ENCODE assay signal across 40 cellular contexts in the genomic region with DNA sequence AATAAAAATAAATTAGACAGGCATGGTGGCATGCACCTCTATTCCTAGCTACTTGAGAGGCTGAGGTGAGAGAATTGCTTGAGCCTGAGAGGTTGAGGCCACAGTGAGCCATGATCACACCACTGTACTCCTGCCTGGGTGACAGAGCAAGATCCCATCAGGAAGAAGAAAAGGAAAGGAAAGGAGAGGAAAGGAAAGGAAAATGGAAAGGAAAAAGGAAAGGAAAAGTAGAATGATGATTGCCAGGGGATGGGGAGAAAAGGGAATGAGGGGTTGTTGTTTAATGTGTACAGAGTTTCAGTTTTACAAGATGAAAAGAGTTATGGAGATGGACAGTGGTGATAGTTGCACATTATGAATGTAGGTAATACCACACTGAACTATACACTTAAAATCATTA. TPM values are rescaled to one million over a fixed set of nuclear protein-coding genes. Genes with fewer than 3 reads are reported as not detected.
"Had no signal": no experiment of that assay in that cellular context is flagged by ENCODE, and none has a peak within 500 bp of the region (broad histone marks: within the 10 kb centered on the region; RNA-seq: fewer than 3 reads in every experiment).

No MANE protein-coding gene starts in this region.

- H3K4me3 ChIP-seq: ascending aorta, cardiac muscle cell had no signal

- H3K36me3 Mint-ChIP-seq: activated CD8-positive, alpha-beta memory T cell treated with anti-CD3 and anti-CD28 coated beads, Interleukin-2, amount 10 ng/mL, durations not matched to agents 7 days and 5 days; activated naive CD4-positive, alpha-beta T cell treated with anti-CD3 and anti-CD28 coated beads, Interleukin-2, amount 10 ng/mL, durations not matched to agents 7 days and 5 days; activated naive CD4-positive, alpha-beta T cell treated with anti-CD3 and anti-CD28 coated beads, Interleukin-2, amount 50 U/mL, for 24 hours; activated naive CD8-positive, alpha-beta T cell; brain had no signal

- H3K27ac Mint-ChIP-seq: activated CD4-positive, alpha-beta memory T cell treated with anti-CD3 and anti-CD28 coated beads, Interleukin-2, amount 10 ng/mL, durations not matched to agents 7 days and 5 days; activated CD4-positive, alpha-beta T cell treated with anti-CD3 and anti-CD28 coated beads for 36 hours; activated CD4-positive, alpha-beta T cell treated with anti-CD3 and anti-CD28 coated beads, Interleukin-2, amount 10 ng/mL, durations not matched to agents 7 days and 5 days; activated CD8-positive, alpha-beta memory T cell treated with anti-CD3 and anti-CD28 coated beads, Interleukin-2, amount 10 ng/mL, durations not matched to agents 7 days and 5 days; activated CD8-positive, alpha-beta T cell treated with anti-CD3 and anti-CD28 coated beads, Interleukin-2, amount 10 ng/mL, durations not matched to agents 7 days and 5 days; activated naive CD4-positive, alpha-beta T cell treated with anti-CD3 and anti-CD28 coated beads, Interleukin-2, amount 10 ng/mL, durations not matched to agents 7 days and 5 days; activated naive CD4-positive, alpha-beta T cell treated with anti-CD3 and anti-CD28 coated beads, Interleukin-2, amount 50 U/mL, for 24 hours; activated naive CD8-positive, alpha-beta T cell; activated naive CD8-positive, alpha-beta T cell treated with anti-CD3 and anti-CD28 coated beads, Interleukin-2, amount 10 ng/mL, durations not matched to agents 7 days and 5 days; activated naive CD8-positive, alpha-beta T cell treated with anti-CD3 and anti-CD28 coated beads, Interleukin-2, amount 50 U/mL, for 24 hours; activated T-cell treated with anti-CD3 and anti-CD28 coated beads, Interleukin-2, amount 50 U/mL, for 24 hours; activated T-helper 2 cell treated with anti-CD3 and anti-CD28 coated beads, Interferon-gamma antibody, Interleukin-2, Interleukin-4, amounts not matched to agents 10 μg/mL and 5 μg/mL and 100 μg/mL, durations not matched to agents 14 hours and 24 hours and 36 hours; brain; T-helper 1 cell treated with Interleukin-12 subunit alpha and Interleukin-12 subunit beta and Interleukin-4 antibody, amounts not matched to agents 30 μg/mL and 1 μg/mL, for 36 hours; T-helper 2 cell treated with Interferon-gamma antibody and Interleukin-4, amounts not matched to agents 5 μg/mL and 100 μg/mL, for 36 hours; WTC11 had no signal

- H3K4me1 ChIP-seq: ascending aorta had no signal

- H3K36me3 ChIP-seq: ascending aorta, cardiac muscle cell, WERI-Rb-1 had no signal

- H3K27ac ChIP-seq: ascending aorta, cardiac muscle cell, WERI-Rb-1 had no signal

- H3K9me3 ChIP-seq: ascending aorta had no signal

- H3K4me1 Mint-ChIP-seq: activated CD4-positive, alpha-beta memory T cell treated with anti-CD3 and anti-CD28 coated beads, Interleukin-2, amount 10 ng/mL, durations not matched to agents 7 days and 5 days; activated CD4-positive, alpha-beta T cell treated with anti-CD3 and anti-CD28 coated beads for 36 hours; activated CD4-positive, alpha-beta T cell treated with anti-CD3 and anti-CD28 coated beads, Interleukin-2, amount 10 ng/mL, durations not matched to agents 7 days and 5 days; activated CD8-positive, alpha-beta memory T cell treated with anti-CD3 and anti-CD28 coated beads, Interleukin-2, amount 10 ng/mL, durations not matched to agents 7 days and 5 days; activated naive CD4-positive, alpha-beta T cell treated with anti-CD3 and anti-CD28 coated beads, Interleukin-2, amount 10 ng/mL, durations not matched to agents 7 days and 5 days; activated naive CD4-positive, alpha-beta T cell treated with anti-CD3 and anti-CD28 coated beads, Interleukin-2, amount 50 U/mL, for 24 hours; activated naive CD8-positive, alpha-beta T cell treated with anti-CD3 and anti-CD28 coated beads, Interleukin-2, amount 50 U/mL, for 24 hours; brain; central memory CD8-positive, alpha-beta T cell; WTC11 had no signal

- DNase-seq: activated CD4-positive, alpha-beta memory T cell treated with anti-CD3 and anti-CD28 coated beads, Interleukin-2, amount 10 ng/mL, durations not matched to agents 7 days and 5 days; activated CD4-positive, alpha-beta T cell treated with anti-CD3 and anti-CD28 coated beads for 1 hour; activated CD4-positive, alpha-beta T cell treated with anti-CD3 and anti-CD28 coated beads for 36 hours; activated CD4-positive, alpha-beta T cell treated with anti-CD3 and anti-CD28 coated beads for 48 hours; activated CD4-positive, alpha-beta T cell treated with anti-CD3 and anti-CD28 coated beads, Interleukin-2, amount 10 ng/mL, durations not matched to agents 7 days and 5 days; activated CD4-positive, alpha-beta T cell treated with anti-CD3 and anti-CD28 coated beads, Interleukin-2, amount 50 U/mL, for 48 hours; activated CD4-positive, CD25-positive, alpha-beta regulatory T cell; activated CD8-positive, alpha-beta memory T cell treated with anti-CD3 and anti-CD28 coated beads for 24 hours; activated CD8-positive, alpha-beta memory T cell treated with anti-CD3 and anti-CD28 coated beads, Interleukin-2, amount 10 ng/mL, durations not matched to agents 7 days and 5 days; activated CD8-positive, alpha-beta memory T cell treated with anti-CD3 and anti-CD28 coated beads, Interleukin-2, amount 50 U/mL, for 48 hours; activated CD8-positive, alpha-beta T cell treated with anti-CD3 and anti-CD28 coated beads, Interleukin-2, amount 10 ng/mL, durations not matched to agents 7 days and 5 days; activated effector memory CD4-positive, alpha-beta T cell treated with Interleukin-2 at 50 U/mL for 16 hours; activated gamma-delta T cell; activated naive CD4-positive, alpha-beta T cell treated with anti-CD3 and anti-CD28 coated beads, Interleukin-2, amount 10 ng/mL, durations not matched to agents 7 days and 5 days; activated naive CD4-positive, alpha-beta T cell treated with Interleukin-2 at 50 U/mL for 16 hours; activated naive CD8-positive, alpha-beta T cell treated with anti-CD3 and anti-CD28 coated beads, Interleukin-2, amount 10 ng/mL, durations not matched to agents 7 days and 5 days; activated naive CD8-positive, alpha-beta T cell treated with anti-CD3 and anti-CD28 coated beads, Interleukin-2, amount 50 U/mL, for 24 hours; activated T-cell treated with anti-CD3 and anti-CD28 coated beads, Interleukin-2, amount 50 U/mL, for 24 hours; activated T-cell treated with anti-CD3 and anti-CD28 coated beads, Interleukin-2, amount 50 U/mL, for 48 hours; amygdala; anterior cingulate cortex; caudate nucleus; cerebellar nuclear complex; T-helper 1 cell; T-helper 2 cell; T-helper 9 cell had no signal

- H3K9me3 Mint-ChIP-seq: activated CD4-positive, alpha-beta memory T cell treated with anti-CD3 and anti-CD28 coated beads, Interleukin-2, amount 10 ng/mL, durations not matched to agents 7 days and 5 days; activated CD4-positive, alpha-beta T cell treated with anti-CD3 and anti-CD28 coated beads, Interleukin-2, amount 10 ng/mL, durations not matched to agents 7 days and 5 days; activated naive CD4-positive, alpha-beta T cell treated with anti-CD3 and anti-CD28 coated beads, Interleukin-2, amount 10 ng/mL, durations not matched to agents 7 days and 5 days; activated naive CD4-positive, alpha-beta T cell treated with anti-CD3 and anti-CD28 coated beads, Interleukin-2, amount 50 U/mL, for 24 hours; activated naive CD8-positive, alpha-beta T cell treated with anti-CD3 and anti-CD28 coated beads, Interleukin-2, amount 10 ng/mL, durations not matched to agents 7 days and 5 days; activated naive CD8-positive, alpha-beta T cell treated with anti-CD3 and anti-CD28 coated beads, Interleukin-2, amount 50 U/mL, for 24 hours; activated T-cell treated with anti-CD3 and anti-CD28 coated beads, Interleukin-2, amount 50 U/mL, for 24 hours; activated T-helper 2 cell treated with anti-CD3 and anti-CD28 coated beads, Interferon-gamma antibody, Interleukin-2, Interleukin-4, amounts not matched to agents 10 μg/mL and 5 μg/mL and 100 μg/mL, durations not matched to agents 14 hours and 24 hours and 36 hours; central memory CD8-positive, alpha-beta T cell; T-helper 1 cell treated with Interleukin-12 subunit alpha and Interleukin-12 subunit beta and Interleukin-4 antibody, amounts not matched to agents 30 μg/mL and 1 μg/mL, for 36 hours; T-helper 2 cell treated with Interferon-gamma antibody and Interleukin-4, amounts not matched to agents 5 μg/mL and 100 μg/mL, for 36 hours had no signal

- FAIRE-seq: bronchial epithelial cell, TTC549 had no signal

- H3K4me3 Mint-ChIP-seq: activated CD4-positive, alpha-beta memory T cell treated with anti-CD3 and anti-CD28 coated beads, Interleukin-2, amount 10 ng/mL, durations not matched to agents 7 days and 5 days; activated CD4-positive, alpha-beta T cell treated with anti-CD3 and anti-CD28 coated beads for 36 hours; activated CD4-positive, alpha-beta T cell treated with anti-CD3 and anti-CD28 coated beads, Interleukin-2, amount 10 ng/mL, durations not matched to agents 7 days and 5 days; activated CD8-positive, alpha-beta memory T cell treated with anti-CD3 and anti-CD28 coated beads, Interleukin-2, amount 10 ng/mL, durations not matched to agents 7 days and 5 days; activated CD8-positive, alpha-beta T cell treated with anti-CD3 and anti-CD28 coated beads, Interleukin-2, amount 10 ng/mL, durations not matched to agents 7 days and 5 days; activated naive CD4-positive, alpha-beta T cell treated with anti-CD3 and anti-CD28 coated beads, Interleukin-2, amount 10 ng/mL, durations not matched to agents 7 days and 5 days; activated naive CD4-positive, alpha-beta T cell treated with anti-CD3 and anti-CD28 coated beads, Interleukin-2, amount 50 U/mL, for 24 hours; activated naive CD8-positive, alpha-beta T cell; activated naive CD8-positive, alpha-beta T cell treated with anti-CD3 and anti-CD28 coated beads, Interleukin-2, amount 10 ng/mL, durations not matched to agents 7 days and 5 days; activated naive CD8-positive, alpha-beta T cell treated with anti-CD3 and anti-CD28 coated beads, Interleukin-2, amount 50 U/mL, for 24 hours; activated T-cell treated with anti-CD3 and anti-CD28 coated beads, Interleukin-2, amount 50 U/mL, for 24 hours; brain; central memory CD8-positive, alpha-beta T cell; T-helper 1 cell treated with Interleukin-12 subunit alpha and Interleukin-12 subunit beta and Interleukin-4 antibody, amounts not matched to agents 30 μg/mL and 1 μg/mL, for 36 hours; T-helper 2 cell treated with Interferon-gamma antibody and Interleukin-4, amounts not matched to agents 5 μg/mL and 100 μg/mL, for 36 hours; WTC11 had no signal

- ATAC-seq: activated CD4-positive, alpha-beta T cell treated with anti-CD3 and anti-CD28 coated beads for 36 hours; activated CD4-positive, CD25-positive, alpha-beta regulatory T cell treated with anti-CD3 and anti-CD28 coated beads, Interleukin-2, amount 50 U/mL, for 24 hours; activated CD8-positive, alpha-beta memory T cell treated with anti-CD3 and anti-CD28 coated beads, Interleukin-2, amount 10 ng/mL, durations not matched to agents 7 days and 5 days; activated CD8-positive, alpha-beta T cell treated with anti-CD3 and anti-CD28 coated beads, Interleukin-2, amount 10 ng/mL, durations not matched to agents 7 days and 5 days; activated naive CD8-positive, alpha-beta T cell treated with anti-CD3 and anti-CD28 coated beads, Interleukin-2, amount 50 U/mL, for 24 hours; WTC11 had no signal

- H3K27me3 ChIP-seq: ascending aorta, cardiac muscle cell had no signal

RNA-seq across cellular contexts. Expression of a gene that starts 44.2 kb away (rescaled TPM):
- total RNA-seq: activated T-helper 2 cell treated with anti-CD3 and anti-CD28 coated beads, Interferon-gamma antibody, Interleukin-2, Interleukin-4, amounts not matched to agents 10 μg/mL and 5 μg/mL and 100 μg/mL, durations not matched to agents 14 hours and 24 hours and 36 hours; cardiac muscle cell had no signal
- polyA plus RNA-seq: cardiac muscle cell had no signal
